28 cellular contexts compared by ENCODE assay signal in the genomic region with DNA sequence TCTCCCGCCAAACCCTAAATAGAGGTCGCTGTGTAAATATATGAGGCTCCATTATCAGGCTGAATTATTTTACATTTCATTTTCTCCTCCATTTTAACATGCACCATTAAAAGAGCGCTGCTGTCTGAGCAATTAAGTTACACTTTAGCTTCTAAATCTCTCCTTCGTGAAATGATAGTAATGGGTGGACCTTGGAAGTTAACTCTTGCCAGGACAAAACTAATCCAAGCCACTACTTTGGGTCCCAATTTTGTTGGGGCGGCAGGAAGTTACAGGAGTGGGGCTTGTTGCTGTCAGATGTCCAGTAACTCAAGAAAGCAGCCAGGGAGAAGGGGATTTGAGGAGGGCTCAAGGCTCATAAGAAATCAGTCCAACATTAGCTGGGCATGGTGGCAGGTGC.
"Had no signal": no experiment of that assay in that cellular context is flagged by ENCODE, and none has a peak within 500 bp of the region (broad histone marks: within the 10 kb centered on the region; RNA-seq: fewer than 3 reads in every experiment).

No MANE protein-coding gene starts in this region.

- H3K9me3 ChIP-seq: MG63, SJCRH30 had no signal

- H3K4me2 ChIP-seq: PC-9 had no signal

- DNase-seq: activated CD4-positive, alpha-beta memory T cell treated with anti-CD3 and anti-CD28 coated beads, Interleukin-2, amount 10 ng/mL, durations not matched to agents 7 days and 5 days; activated CD4-positive, alpha-beta T cell treated with anti-CD3 and anti-CD28 coated beads for 1 hour; activated CD4-positive, alpha-beta T cell treated with anti-CD3 and anti-CD28 coated beads for 48 hours; activated CD4-positive, CD25-positive, alpha-beta regulatory T cell; activated CD8-positive, alpha-beta memory T cell treated with anti-CD3 and anti-CD28 coated beads for 24 hours; activated CD8-positive, alpha-beta memory T cell treated with anti-CD3 and anti-CD28 coated beads, Interleukin-2, amount 10 ng/mL, durations not matched to agents 7 days and 5 days; activated CD8-positive, alpha-beta memory T cell treated with anti-CD3 and anti-CD28 coated beads, Interleukin-2, amount 50 U/mL, for 48 hours; activated effector memory CD4-positive, alpha-beta T cell treated with Interleukin-2 at 50 U/mL for 16 hours; activated naive CD4-positive, alpha-beta T cell treated with anti-CD3 and anti-CD28 coated beads, Interleukin-2, amount 10 ng/mL, durations not matched to agents 7 days and 5 days; activated naive CD8-positive, alpha-beta T cell treated with anti-CD3 and anti-CD28 coated beads, Interleukin-2, amount 50 U/mL, for 24 hours; activated T-cell treated with anti-CD3 and anti-CD28 coated beads, Interleukin-2, amount 50 U/mL, for 48 hours; anterior cingulate cortex; brain microvascular endothelial cell; IMR-90; MG63; NCI-H1105; NCI-H1417 treated with DMSO at 0.1 percent for 48 hours; NCI-H187 treated with DMSO at 0.1 percent for 48 hours; NCI-H345; NCI-H524 treated with DMSO at 0.1 percent for 48 hours; PC-9; SHP77; SJCRH30; T1000; WERI-Rb-1 had no signal

- H3K27me3 ChIP-seq: brain microvascular endothelial cell, cardiac muscle cell, MG63, SJCRH30 had no signal

- H3K4me3 ChIP-seq: cardiac muscle cell, K562, MG63, PC-9, SJCRH30, SK-N-MC had no signal

- H2AFZ ChIP-seq: PC-9 had no signal

- H3K27ac ChIP-seq: brain microvascular endothelial cell, cardiac muscle cell, PC-9, SJCRH30, SK-N-MC, WERI-Rb-1 had no signal

- H3K36me3 ChIP-seq: brain microvascular endothelial cell, cardiac muscle cell, MG63, SJCRH30, WERI-Rb-1 had no signal
